In the genomic region with DNA sequence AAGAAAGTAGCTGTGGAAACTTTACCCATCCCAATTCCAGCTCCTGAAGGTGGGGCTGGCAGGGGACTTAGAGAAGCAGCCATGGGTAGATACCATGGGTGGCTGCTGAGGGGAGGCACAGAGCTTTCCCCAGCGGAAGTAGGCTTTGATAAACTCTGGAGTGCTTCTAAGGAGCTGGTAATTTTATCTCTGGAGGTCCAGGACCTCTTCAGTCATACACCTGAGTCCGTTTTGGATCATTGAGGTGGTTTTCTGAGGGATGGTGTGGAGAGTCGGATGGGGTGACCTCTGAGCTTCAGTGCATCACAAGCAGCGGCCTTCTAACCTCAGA, we compare ENCODE assay signal across 10 cellular contexts. TPM values are rescaled to one million over a fixed set of nuclear protein-coding genes. Genes with fewer than 3 reads are reported as not detected.
DNase-seq lines count a peak whose midpoint lies in the region; ATAC-seq and TF ChIP-seq lines count a peak whose summit lies in the region.
"Had no signal": no experiment of that assay in that cellular context is flagged by ENCODE, and none has a peak within 500 bp of the region (broad histone marks: within the 10 kb centered on the region; RNA-seq: fewer than 3 reads in every experiment).

No MANE protein-coding gene starts in this region.

- POLR2A ChIA-PET in activated CD8-positive, alpha-beta T cell treated with anti-CD3 and anti-CD28 coated beads, Interleukin-2, amount 10 ng/mL, durations not matched to agents 7 days and 5 days (lab: Charles Lee), result interaction anchor here (0.8 to 2.2 kb wide), 15 partner anchors 11 to 738 kb away, joined by 3 to 12 read pairs (median 3); a partner anchor contains a TSS
- POLR2A ChIA-PET in WTC11 (lab: Charles Lee), result no interaction called here

- no peak for TF ChIP-seq CTCF in WTC11 (IDR thresholded peaks at IDR 0.05)

- H3K9me3 ChIP-seq in MG63, result peaks cover 6% of the 10 kb centered on the region

- no peak overlapping the region for H3K4me3 ChIP-seq in MG63

- DNase-seq in activated T-cell treated with anti-CD3 and anti-CD28 coated beads, Interleukin-2, amount 50 U/mL, for 4 hours, result no peak
- DNase-seq in activated T-cell treated with anti-CD3 and anti-CD28 coated beads for 4 hours (no peak), WTC11 (ENCODE audit: low spot score) (no peak), MG63 (no peak), NCI-H128 (lab: John Stamatoyannopoulos, UW; ENCODE audit: unreplicated experiment) (no peak)
- no peak for DNase-seq in activated CD8-positive, alpha-beta T cell treated with anti-CD3 and anti-CD28 coated beads, Interleukin-2, amount 10 ng/mL, durations not matched to agents 7 days and 5 days
- DNase-seq in stimulated activated naive CD8-positive, alpha-beta T cell treated with anti-CD3 and anti-CD28 coated beads, Interleukin-15, amount 100 ng/mL, for 72 hours, result no peak

- peaks cover 33% of the 10 kb centered on the region for H3K4me1 Mint-ChIP-seq in activated T-cell treated with anti-CD3 and anti-CD28 coated beads, Interleukin-2, amount 50 U/mL, for 4 hours (ENCODE audit: low read depth)
- peaks cover 33% of the 10 kb centered on the region for H3K4me1 Mint-ChIP-seq in activated CD8-positive, alpha-beta T cell treated with anti-CD3 and anti-CD28 coated beads, Interleukin-2, amount 10 ng/mL, durations not matched to agents 7 days and 5 days (ENCODE audit: low read depth)
- H3K4me1 Mint-ChIP-seq in stimulated activated naive CD8-positive, alpha-beta T cell treated with anti-CD3 and anti-CD28 coated beads, Interleukin-15, amount 100 ng/mL, for 72 hours, result peaks cover 36% of the 10 kb centered on the region
- H3K4me1 Mint-ChIP-seq in WTC11, result peaks cover 27% of the 10 kb centered on the region

- peak overlapping the region; percentile 92 for H3K27ac Mint-ChIP-seq in activated CD8-positive, alpha-beta T cell treated with anti-CD3 and anti-CD28 coated beads, Interleukin-2, amount 10 ng/mL, durations not matched to agents 7 days and 5 days
- peak overlapping the region; percentile 42 to 86 for H3K27ac Mint-ChIP-seq in stimulated activated naive CD8-positive, alpha-beta T cell treated with anti-CD3 and anti-CD28 coated beads, Interleukin-15, amount 100 ng/mL, for 72 hours
- no peak overlapping the region for H3K27ac Mint-ChIP-seq in WTC11
- H3K27ac Mint-ChIP-seq: brain had no signal

- H3K27me3 Mint-ChIP-seq in activated T-cell treated with anti-CD3 and anti-CD28 coated beads, Interleukin-2, amount 50 U/mL, for 4 hours (ENCODE audit: low read depth), result no peaks in the 10 kb centered on the region
- peaks cover 2% of the 10 kb centered on the region for H3K27me3 Mint-ChIP-seq in activated CD8-positive, alpha-beta T cell treated with anti-CD3 and anti-CD28 coated beads, Interleukin-2, amount 10 ng/mL, durations not matched to agents 7 days and 5 days (ENCODE audit: low read depth)
- H3K27me3 Mint-ChIP-seq in stimulated activated naive CD8-positive, alpha-beta T cell treated with anti-CD3 and anti-CD28 coated beads, Interleukin-15, amount 100 ng/mL, for 72 hours, result no peaks in the 10 kb centered on the region
- H3K27me3 Mint-ChIP-seq in WTC11 (ENCODE audit: low read depth), result no peaks in the 10 kb centered on the region

- CTCF ChIA-PET in activated CD8-positive, alpha-beta T cell treated with anti-CD3 and anti-CD28 coated beads, Interleukin-2, amount 10 ng/mL, durations not matched to agents 7 days and 5 days (lab: Charles Lee), result interaction anchor here (0.6 to 6.1 kb wide), 33 partner anchors 14 to 737 kb away, joined by 3 to 56 read pairs (median 6); a partner anchor contains a TSS
- CTCF ChIA-PET in WTC11 (lab: Charles Lee), result interaction anchor here (0.9 to 2.8 kb wide), 10 partner anchors 13 to 445 kb away, joined by 3 to 15 read pairs (median 5); a partner anchor contains a TSS

- no peaks in the 10 kb centered on the region for H3K27me3 ChIP-seq in MG63

- ATAC-seq in activated T-cell treated with anti-CD3 and anti-CD28 coated beads, Interleukin-2, amount 50 U/mL, for 4 hours, result peak; percentile 2 to 4
- ATAC-seq in HG03045 (IDR thresholded peaks at IDR 0.05; ENCODE audit: unreplicated experiment), result peak; percentile 25
- no peak for ATAC-seq in activated CD8-positive, alpha-beta T cell treated with anti-CD3 and anti-CD28 coated beads, Interleukin-2, amount 10 ng/mL, durations not matched to agents 7 days and 5 days
- ATAC-seq in stimulated activated naive CD8-positive, alpha-beta T cell treated with anti-CD3 and anti-CD28 coated beads, Interleukin-15, amount 100 ng/mL, for 72 hours, result peak; percentile 16
- ATAC-seq in WTC11, result no peak

- H3K36me3 Mint-ChIP-seq in activated T-cell treated with anti-CD3 and anti-CD28 coated beads, Interleukin-2, amount 50 U/mL, for 4 hours (ENCODE audit: insufficient read depth), result no peaks in the 10 kb centered on the region
- peaks cover 4% of the 10 kb centered on the region for H3K36me3 Mint-ChIP-seq in activated CD8-positive, alpha-beta T cell treated with anti-CD3 and anti-CD28 coated beads, Interleukin-2, amount 10 ng/mL, durations not matched to agents 7 days and 5 days (ENCODE audit: low read depth)
- H3K36me3 Mint-ChIP-seq in WTC11, result no peaks in the 10 kb centered on the region
- H3K36me3 Mint-ChIP-seq: brain had no signal

- H3K36me3 ChIP-seq in MG63, result no peaks in the 10 kb centered on the region

- H3K4me3 Mint-ChIP-seq in activated T-cell treated with anti-CD3 and anti-CD28 coated beads, Interleukin-2, amount 50 U/mL, for 4 hours, result peak overlapping the region; percentile 12
- peak overlapping the region; percentile 30 for H3K4me3 Mint-ChIP-seq in activated CD8-positive, alpha-beta T cell treated with anti-CD3 and anti-CD28 coated beads, Interleukin-2, amount 10 ng/mL, durations not matched to agents 7 days and 5 days
- peak overlapping the region; percentile 52 to 62 for H3K4me3 Mint-ChIP-seq in stimulated activated naive CD8-positive, alpha-beta T cell treated with anti-CD3 and anti-CD28 coated beads, Interleukin-15, amount 100 ng/mL, for 72 hours
- H3K4me3 Mint-ChIP-seq in WTC11, result no peak overlapping the region
- H3K4me3 Mint-ChIP-seq: brain had no signal

- no peaks in the 10 kb centered on the region for H3K9me3 Mint-ChIP-seq in activated T-cell treated with anti-CD3 and anti-CD28 coated beads, Interleukin-2, amount 50 U/mL, for 4 hours
- peaks cover 8% of the 10 kb centered on the region for H3K9me3 Mint-ChIP-seq in activated CD8-positive, alpha-beta T cell treated with anti-CD3 and anti-CD28 coated beads, Interleukin-2, amount 10 ng/mL, durations not matched to agents 7 days and 5 days (ENCODE audit: insufficient read depth)
- peaks cover 4 to 7% of the 10 kb centered on the region in 2 donors for H3K9me3 Mint-ChIP-seq in stimulated activated naive CD8-positive, alpha-beta T cell treated with anti-CD3 and anti-CD28 coated beads, Interleukin-15, amount 100 ng/mL, for 72 hours
- H3K9me3 Mint-ChIP-seq in WTC11, result peaks cover 11% of the 10 kb centered on the region; the same call in 1 of the 2 replicates

TF ChIP-seq in WTC11, 78 proteins besides CTCF, POLR2A, EP300 and RAD21:
- TF ChIP-seq, protein P1, sequence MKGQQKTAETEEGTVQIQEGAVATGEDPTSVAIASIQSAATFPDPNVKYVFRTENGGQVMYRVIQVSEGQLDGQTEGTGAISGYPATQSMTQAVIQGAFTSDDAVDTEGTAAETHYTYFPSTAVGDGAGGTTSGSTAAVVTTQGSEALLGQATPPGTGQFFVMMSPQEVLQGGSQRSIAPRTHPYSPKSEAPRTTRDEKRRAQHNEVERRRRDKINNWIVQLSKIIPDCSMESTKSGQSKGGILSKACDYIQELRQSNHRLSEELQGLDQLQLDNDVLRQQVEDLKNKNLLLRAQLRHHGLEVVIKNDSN (CRISPR knock-in tag; IDR thresholded peaks at IDR 0.05), result no peak
- TF ChIP-seq RORB (CRISPR knock-in tag; IDR thresholded peaks at IDR 0.05), result no peak
- no peak for TF ChIP-seq SOX15 (CRISPR knock-in tag; IDR thresholded peaks at IDR 0.05)
- TF ChIP-seq, protein P2, sequence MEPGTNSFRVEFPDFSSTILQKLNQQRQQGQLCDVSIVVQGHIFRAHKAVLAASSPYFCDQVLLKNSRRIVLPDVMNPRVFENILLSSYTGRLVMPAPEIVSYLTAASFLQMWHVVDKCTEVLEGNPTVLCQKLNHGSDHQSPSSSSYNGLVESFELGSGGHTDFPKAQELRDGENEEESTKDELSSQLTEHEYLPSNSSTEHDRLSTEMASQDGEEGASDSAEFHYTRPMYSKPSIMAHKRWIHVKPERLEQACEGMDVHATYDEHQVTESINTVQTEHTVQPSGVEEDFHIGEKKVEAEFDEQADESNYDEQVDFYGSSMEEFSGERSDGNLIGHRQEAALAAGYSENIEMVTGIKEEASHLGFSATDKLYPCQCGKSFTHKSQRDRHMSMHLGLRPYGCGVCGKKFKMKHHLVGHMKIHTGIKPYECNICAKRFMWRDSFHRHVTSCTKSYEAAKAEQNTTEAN (CRISPR knock-in tag; IDR thresholded peaks at IDR 0.05), result no peak
- no peak for TF ChIP-seq PRRX2 (CRISPR knock-in tag; IDR thresholded peaks at IDR 0.05)
- TF ChIP-seq MYBL2 (CRISPR knock-in tag; IDR thresholded peaks at IDR 0.05), result no peak
- no peak for TF ChIP-seq ETV6 (CRISPR knock-in tag; IDR thresholded peaks at IDR 0.05)
- no peak for TF ChIP-seq EMX1 (CRISPR knock-in tag; IDR thresholded peaks at IDR 0.05)
- TF ChIP-seq IRF2 (CRISPR knock-in tag; IDR thresholded peaks at IDR 0.05; ENCODE audit: borderline replicate concordance, low read depth), result no peak

RNA-seq across cellular contexts. Expression of a gene that starts 36.7 kb away (rescaled TPM):
- not detected for total RNA-seq in activated T-cell treated with anti-CD3 and anti-CD28 coated beads, Interleukin-2, amount 50 U/mL, for 4 hours
- not detected for total RNA-seq in activated CD8-positive, alpha-beta T cell treated with anti-CD3 and anti-CD28 coated beads, Interleukin-2, amount 10 ng/mL, durations not matched to agents 7 days and 5 days
- not detected in 3 replicates for total RNA-seq in WTC11 (2021)
- not detected in 2 replicates for total RNA-seq in MG63 (2014; rRNA removed; shearing (Covaris generic); ENCODE audit: low replicate concordance)
- total RNA-seq: kidney epithelial cell had no signal

RNA-seq across cellular contexts. Expression of a gene that starts 44.8 kb away (rescaled TPM):
- not detected for total RNA-seq in activated T-cell treated with anti-CD3 and anti-CD28 coated beads, Interleukin-2, amount 50 U/mL, for 4 hours
- total RNA-seq in activated CD8-positive, alpha-beta T cell treated with anti-CD3 and anti-CD28 coated beads, Interleukin-2, amount 10 ng/mL, durations not matched to agents 7 days and 5 days, result not detected
- not detected in 3 replicates for total RNA-seq in WTC11 (2021)
- not detected in 2 replicates for total RNA-seq in MG63 (2014; rRNA removed; shearing (Covaris generic); ENCODE audit: low replicate concordance)
- total RNA-seq: kidney epithelial cell had no signal

Comparison
In these comparisons a context has a peak if more than half of its experiments do, and no peak if none do; other contexts are left out.
1. ATAC-seq: peak in activated T-cell treated with anti-CD3 and anti-CD28 coated beads, Interleukin-2, amount 50 U/mL, for 4 hours (2 of 2), HG03045 (single experiment) and stimulated activated naive CD8-positive, alpha-beta T cell treated with anti-CD3 and anti-CD28 coated beads, Interleukin-15, amount 100 ng/mL, for 72 hours (single experiment); none in activated CD8-positive, alpha-beta T cell treated with anti-CD3 and anti-CD28 coated beads, Interleukin-2, amount 10 ng/mL, durations not matched to agents 7 days and 5 days (single experiment) and WTC11 (single experiment).